24 cellular contexts compared by ENCODE assay signal in genomic region chr14:79861111-79861510, GRCh38.
A peak's percentile ranks its signal among the peaks of the same experiment; 100 is the strongest.
DNase-seq lines count a peak whose midpoint lies in the region; ATAC-seq and TF ChIP-seq lines count a peak whose summit lies in the region.
"Had no signal": no experiment of that assay in that cellular context is flagged by ENCODE, and none has a peak within 500 bp of the region (broad histone marks: within the 10 kb centered on the region; RNA-seq: fewer than 3 reads in every experiment).

No MANE protein-coding gene starts in this region.

- no peaks in the 10 kb centered on the region for H3K79me1 ChIP-seq in neuronal stem cell (ENCODE audit: low read depth, low read length)

- H3K23ac ChIP-seq in neuronal stem cell (ENCODE audit: low read depth, low read length, poor library complexity), result no peak overlapping the region

- H2BK12ac ChIP-seq in neuronal stem cell (ENCODE audit: low read length), result no peak overlapping the region

- H3K4me3 ChIP-seq in AG04450 (ENCODE audit: low read depth, low read length) (no peak overlapping the region), PC-3 (ENCODE audit: low read length) (no peak overlapping the region), hepatocyte (no peak overlapping the region), neuronal stem cell (ENCODE audit: low read length in 2 of 2) (no peak overlapping the region)
- H3K4me3 ChIP-seq: esophagus squamous epithelium, SJSA1, spleen, stomach had no signal

- no peak overlapping the region for H4K8ac ChIP-seq in neuronal stem cell (ENCODE audit: low read depth, low read length)

- no peak for ATAC-seq in PC-3
- no peak for ATAC-seq in HG02938 (IDR thresholded peaks at IDR 0.05; ENCODE audit: unreplicated experiment)
- ATAC-seq: activated CD8-positive, alpha-beta T cell treated with anti-CD3 and anti-CD28 coated beads for 36 hours; HCT116; Panc1 had no signal

- H3K14ac ChIP-seq in neuronal stem cell (ENCODE audit: low read length), result no peak overlapping the region

- H2BK120ac ChIP-seq in neuronal stem cell (ENCODE audit: low read depth, low read length), result no peak overlapping the region

- no peak overlapping the region for H3K4ac ChIP-seq in neuronal stem cell (ENCODE audit: low read length)

- no TSS peak for BruUV-seq in PC-3 (replicated peaks; lab: Mats Ljungman, UMichigan)

- no peak for DNase-seq in AG04450 (ENCODE audit: low read depth, low spot score)
- peak; percentile 12 for DNase-seq in PC-3
- peak; percentile 23 for DNase-seq in iPS DF 19.7 (ENCODE audit: low read depth, low spot score)
- DNase-seq in hepatocyte (ENCODE audit: low spot score), result no peak
- DNase-seq in neuronal stem cell (ENCODE audit: low spot score), result no peak
- no peak for DNase-seq in cerebellar cortex (ENCODE audit: low spot score)
- DNase-seq: activated CD8-positive, alpha-beta T cell treated with anti-CD3 and anti-CD28 coated beads for 36 hours; activated naive CD4-positive, alpha-beta T cell treated with anti-CD3 and anti-CD28 coated beads for 36 hours; activated T-cell treated with anti-CD3 and anti-CD28 coated beads, Interleukin-2, amount 50 U/mL, for 24 hours; aorta; esophagus squamous epithelium; immature natural killer cell; NCI-H748 treated with DMSO at 0.1 percent for 48 hours; nucleus accumbens; retina; spleen; stimulated activated CD4-positive, alpha-beta T cell treated with anti-CD3 and anti-CD28 coated beads, Interleukin-4, amount 100 ng/mL, for 4 hours; stomach; trophoblast cell had no signal

- TF ChIP-seq CTCF in AG04450 (IDR thresholded peaks at IDR 0.05; ENCODE audit: low read depth, low read length) (0 out of 2 replicates have a peak, but pooled peaks have one; percentile 2), GM12873 (IDR thresholded peaks at IDR 0.05; ENCODE audit: insufficient read depth, low read depth, low read length, missing control alignments) (peak; percentile 9), PC-3 (conservative IDR thresholded peaks at IDR 0.05; ENCODE audit: low read depth, low read length) (peak; percentile 29; the same call in 1 of the 2 replicates), hepatocyte (IDR thresholded peaks at IDR 0.05; ENCODE audit: poor library complexity) (no peak)

- H2AFZ ChIP-seq in PC-3 (ENCODE audit: low read length) (no peak overlapping the region), hepatocyte (no peak overlapping the region), neuronal stem cell (ENCODE audit: low read length) (no peak overlapping the region)

- no peak overlapping the region for H4K91ac ChIP-seq in neuronal stem cell (ENCODE audit: low read depth, low read length, poor library complexity)

- WGBS in hepatocyte (ENCODE audit: low lambda C conversion rate, missing lambda C conversion rate), result 90% methylated on average over 9 of the region's 9 CpGs
- WGBS in neuronal stem cell (ENCODE audit: extremely low coverage in 2 of 2, insufficient read length in 2 of 2, insufficient replicate concordance in 1 of 2), 2 donors, result no CpG with 5 or more reads among the region's 9 CpGs

- no peak overlapping the region for H3K4me2 ChIP-seq in PC-3 (ENCODE audit: low read length)
- H3K4me2 ChIP-seq in hepatocyte, result no peak overlapping the region
- H3K4me2 ChIP-seq in neuronal stem cell (ENCODE audit: insufficient read depth, low read length, poor library complexity, severe bottlenecking), result no peak overlapping the region

- H3K79me2 ChIP-seq in PC-3 (ENCODE audit: low read length) (no peaks in the 10 kb centered on the region), hepatocyte (no peaks in the 10 kb centered on the region)

- CTCF ChIA-PET in AG04450 (lab: Charles Lee) (interaction anchor here (0.7 kb wide), 1 partner anchor 903 kb away, joined by 3 read pairs; no protein-coding TSS in a partner anchor), PC-3 (lab: Charles Lee) (no interaction called here)

- intact Hi-C loops in PC-3 (cut with micrococcal nuclease), result no loop called here

- H3K27me3 ChIP-seq in AG04450 (ENCODE audit: control insufficient read depth, insufficient read depth, low read length) (no peaks in the 10 kb centered on the region), PC-3 (ENCODE audit: low read length) (no peaks in the 10 kb centered on the region), hepatocyte (no peaks in the 10 kb centered on the region), neuronal stem cell (ENCODE audit: control insufficient read depth in 3 of 3, insufficient read depth in 3 of 3, low read depth in 1 of 3, low read length in 3 of 3) (no peaks in the 10 kb centered on the region)
- H3K27me3 ChIP-seq: esophagus squamous epithelium, SJSA1, spleen, stomach had no signal

- POLR2A ChIA-PET in AG04450 (lab: Yijun Ruan, JAX) (no interaction called here), PC-3 (lab: Charles Lee; ENCODE audit: unreplicated experiment) (no interaction called here)

- peaks cover 3% of the 10 kb centered on the region; the same call in 1 of the 2 replicates for H3K9me3 ChIP-seq in AG04450 (ENCODE audit: control insufficient read depth, insufficient read depth, low read length)
- no peaks in the 10 kb centered on the region for H3K9me3 ChIP-seq in PC-3 (ENCODE audit: low read length)
- no peaks in the 10 kb centered on the region for H3K9me3 ChIP-seq in hepatocyte (ENCODE audit: low read depth)
- no peaks in the 10 kb centered on the region for H3K9me3 ChIP-seq in neuronal stem cell (replicated peaks in 1 of 2; ENCODE audit: control insufficient read depth in 2 of 2, insufficient read depth in 1 of 2, low read depth in 1 of 2, low read length in 2 of 2)
- H3K9me3 ChIP-seq: esophagus squamous epithelium, SJSA1, stomach had no signal

- no peak overlapping the region for H3K18ac ChIP-seq in neuronal stem cell (ENCODE audit: low read length)

- H3K27ac ChIP-seq in AG04450 (ENCODE audit: low read depth, low read length), result no peak overlapping the region
- no peak overlapping the region for H3K27ac ChIP-seq in PC-3 (ENCODE audit: low read length)
- H3K27ac ChIP-seq in hepatocyte, result no peak overlapping the region
- no peak overlapping the region for H3K27ac ChIP-seq in neuronal stem cell (replicated peaks; ENCODE audit: low read length)
- H3K27ac ChIP-seq: esophagus squamous epithelium, SJSA1, spleen, stomach had no signal

- H2BK15ac ChIP-seq in neuronal stem cell (ENCODE audit: low read length), result no peak overlapping the region

- H2AK5ac ChIP-seq in neuronal stem cell (ENCODE audit: low read depth, low read length), result no peak overlapping the region

- no peaks in the 10 kb centered on the region for H3K9me2 ChIP-seq in PC-3 (replicated peaks; ENCODE audit: low read length)
- H3K9me2 ChIP-seq in hepatocyte (replicated peaks; ENCODE audit: insufficient read depth), result no peaks in the 10 kb centered on the region

- H3K4me1 ChIP-seq in PC-3 (ENCODE audit: insufficient read depth, low read length), result no peaks in the 10 kb centered on the region
- no peaks in the 10 kb centered on the region for H3K4me1 ChIP-seq in hepatocyte (ENCODE audit: insufficient read depth)
- no peaks in the 10 kb centered on the region for H3K4me1 ChIP-seq in neuronal stem cell (ENCODE audit: control insufficient read depth in 2 of 2, insufficient read depth in 1 of 2, low read depth in 1 of 2, low read length in 2 of 2)
- H3K4me1 ChIP-seq: esophagus squamous epithelium, spleen, stomach had no signal

- H3K9ac ChIP-seq in PC-3 (ENCODE audit: low read length), result no peak overlapping the region
- no peak overlapping the region for H3K9ac ChIP-seq in neuronal stem cell (ENCODE audit: low read depth, low read length, poor library complexity)

- H4K20me1 ChIP-seq in PC-3 (ENCODE audit: low read length) (no peaks in the 10 kb centered on the region), hepatocyte (ENCODE audit: insufficient read depth, poor library complexity, severe bottlenecking) (no peaks in the 10 kb centered on the region)

- H3F3A ChIP-seq in PC-3 (ENCODE audit: low read length, unreplicated experiment), result no peaks in the 10 kb centered on the region

- H3K36me3 ChIP-seq in PC-3 (ENCODE audit: low read depth, low read length), result no peaks in the 10 kb centered on the region
- H3K36me3 ChIP-seq in hepatocyte (replicated peaks; ENCODE audit: insufficient read depth, low read depth), result no peaks in the 10 kb centered on the region
- no peaks in the 10 kb centered on the region for H3K36me3 ChIP-seq in neuronal stem cell (replicated peaks in 1 of 2; ENCODE audit: control insufficient read depth in 2 of 2, insufficient read depth in 2 of 2, low read length in 2 of 2)
- H3K36me3 ChIP-seq: esophagus squamous epithelium, SJSA1, spleen, stomach had no signal

- H2BK5ac ChIP-seq in neuronal stem cell (ENCODE audit: low read length), result no peak overlapping the region

Comparison
In these comparisons a context has a peak if more than half of its experiments do, and no peak if none do; other contexts are left out.
1. DNase-seq: peak in PC-3 (single experiment) and iPS DF 19.7 (single experiment); none in AG04450 (single experiment), hepatocyte (single experiment), neuronal stem cell (single experiment) and cerebellar cortex (single experiment).